Comparison of ENCODE assay signal across 29 cellular contexts in the genomic region with DNA sequence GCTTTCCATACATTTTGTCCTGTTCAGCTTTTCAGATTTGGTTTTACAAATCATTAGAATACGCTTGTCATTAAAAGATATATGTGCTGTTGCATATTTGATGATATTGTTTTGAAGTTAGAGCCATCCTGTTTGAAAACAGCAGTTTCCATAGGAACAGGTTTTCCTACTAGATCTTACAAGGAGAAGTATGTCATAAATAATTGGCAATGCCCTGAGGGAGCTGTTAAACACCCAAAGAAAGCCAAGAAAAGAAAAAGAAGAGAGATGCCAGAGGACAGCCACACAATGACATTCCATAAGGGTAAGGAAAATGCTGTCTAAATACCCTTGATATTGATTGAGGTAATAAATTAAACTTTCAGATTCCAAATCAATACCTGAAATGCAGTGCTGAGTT.
"Had no signal": no experiment of that assay in that cellular context is flagged by ENCODE, and none has a peak within 500 bp of the region (broad histone marks: within the 10 kb centered on the region; RNA-seq: fewer than 3 reads in every experiment).

No MANE protein-coding gene starts in this region.

- H3K36me3 ChIP-seq: adrenal gland, cardiac muscle cell, colonic mucosa, esophagus squamous epithelium, left ventricle myocardium inferior, pancreas, transverse colon, WERI-Rb-1 had no signal

- H3K4me1 ChIP-seq: adrenal gland, body of pancreas, colonic mucosa, left ventricle myocardium inferior, pancreas, testis, transverse colon had no signal

- H3K27me3 ChIP-seq: adrenal gland, body of pancreas, cardiac muscle cell, colonic mucosa, esophagus squamous epithelium, pancreas, testis, transverse colon had no signal

- H3K4me3 ChIP-seq: adrenal gland, body of pancreas, cardiac muscle cell, colonic mucosa, esophagus squamous epithelium, left ventricle myocardium inferior, lung, pancreas, transverse colon had no signal

- H3K9me3 ChIP-seq: adrenal gland, body of pancreas, colonic mucosa, esophagus squamous epithelium, pancreas, testis, transverse colon had no signal

- DNase-seq: activated CD4-positive, alpha-beta T cell treated with anti-CD3 and anti-CD28 coated beads for 48 hours; activated CD4-positive, alpha-beta T cell treated with anti-CD3 and anti-CD28 coated beads, Interleukin-2, amount 50 U/mL, for 48 hours; activated CD8-positive, alpha-beta memory T cell treated with anti-CD3 and anti-CD28 coated beads, Interleukin-2, amount 50 U/mL, for 4 hours; activated effector memory CD4-positive, alpha-beta T cell treated with anti-CD3 and anti-CD28 coated beads, Interleukin-2, amount 50 U/mL, for 16 hours; activated naive CD4-positive, alpha-beta T cell treated with anti-CD3 and anti-CD28 coated beads for 36 hours; activated naive CD8-positive, alpha-beta T cell treated with anti-CD3 and anti-CD28 coated beads for 36 hours; activated T-cell treated with anti-CD3 and anti-CD28 coated beads, Interleukin-2, amount 50 U/mL, for 1 hour; adrenal gland; aorta; body of pancreas; cerebellar nuclear complex; colonic mucosa; esophagus squamous epithelium; glutamatergic neuron; islet precursor cell; left ventricle myocardium inferior; naive B cell; nucleus accumbens; pancreas; right cardiac atrium; stimulated activated naive CD4-positive, alpha-beta T cell treated with Interleukin-2 at 50 U/mL for 16 hours; SW 1271; T-helper 9 cell; testis; transverse colon; WERI-Rb-1 had no signal

- H3K27ac ChIP-seq: adrenal gland, body of pancreas, cardiac muscle cell, colonic mucosa, epithelial cell of prostate, esophagus squamous epithelium, left ventricle myocardium inferior, pancreas, testis, transverse colon, WERI-Rb-1 had no signal
